Comparison of ENCODE assay signal across 9 cellular contexts in genomic region chr12:121391619-121392324, GRCh38. TPM values are rescaled to one million over a fixed set of nuclear protein-coding genes. Genes with fewer than 3 reads are reported as not detected.
DNase-seq lines count a peak whose midpoint lies in the region; ATAC-seq and TF ChIP-seq lines count a peak whose summit lies in the region.
"Had no signal": no experiment of that assay in that cellular context is flagged by ENCODE, and none has a peak within 500 bp of the region (broad histone marks: within the 10 kb centered on the region; RNA-seq: fewer than 3 reads in every experiment).

No MANE protein-coding gene starts in this region.

- no peaks in the 10 kb centered on the region for H3K36me3 ChIP-seq in CD8-positive, alpha-beta T cell (ENCODE audit: insufficient read depth, low read length)

- POLR2A ChIA-PET in CD8-positive, alpha-beta T cell (lab: Charles Lee) = interaction anchor here (1.5 kb wide), 1 partner anchor 9 kb away, joined by 13 read pairs; the partner anchor contains the start of gene RNF34

- H3K4me3 ChIP-seq in CD8-positive, alpha-beta T cell (ENCODE audit: low read depth, low read length) = no peak overlapping the region

- no peak for DNase-seq in CD8-positive, alpha-beta T cell
- peak; percentile 17 for DNase-seq in M059J (ENCODE audit: low read depth)
- DNase-seq in natural killer cell treated with Interleukin-12 subunit alpha and Interleukin-12 subunit beta and Interleukin-15 and Interleukin-18, amount 100 ng/mL, for 72 hours (ENCODE audit: low spot score) = peak; percentile 79

- H3K4me3 Mint-ChIP-seq in CD8-positive, alpha-beta T cell = peak overlapping the region; percentile 20
- H3K4me3 Mint-ChIP-seq in activated naive CD8-positive, alpha-beta T cell = peak overlapping the region; percentile 41
- peak overlapping the region; percentile 64 for H3K4me3 Mint-ChIP-seq in natural killer cell treated with Interleukin-12 subunit alpha and Interleukin-12 subunit beta and Interleukin-15 and Interleukin-18, amount 100 ng/mL, for 72 hours

- no peak overlapping the region for H3K27ac ChIP-seq in CD8-positive, alpha-beta T cell (ENCODE audit: low read depth, low read length)

- no peaks in the 10 kb centered on the region for H3K9me3 Mint-ChIP-seq in CD8-positive, alpha-beta T cell
- no peaks in the 10 kb centered on the region for H3K9me3 Mint-ChIP-seq in activated naive CD8-positive, alpha-beta T cell (ENCODE audit: low read depth)
- H3K9me3 Mint-ChIP-seq in natural killer cell treated with Interleukin-12 subunit alpha and Interleukin-12 subunit beta and Interleukin-15 and Interleukin-18, amount 100 ng/mL, for 72 hours = no peaks in the 10 kb centered on the region
- H3K9me3 Mint-ChIP-seq: brain had no signal

- no peaks in the 10 kb centered on the region for H3K4me1 ChIP-seq in CD8-positive, alpha-beta T cell (ENCODE audit: insufficient read depth, low read length)

- no peaks in the 10 kb centered on the region for H3K9me3 ChIP-seq in CD8-positive, alpha-beta T cell (ENCODE audit: low read length)

- intact Hi-C loops in CD8-positive, alpha-beta T cell (cut with DNase I, micrococcal nuclease) = no loop called here

- H3K4me1 Mint-ChIP-seq in CD8-positive, alpha-beta T cell (ENCODE audit: low read depth) = peaks cover 7% of the 10 kb centered on the region
- peaks cover 9% of the 10 kb centered on the region for H3K4me1 Mint-ChIP-seq in activated naive CD8-positive, alpha-beta T cell (ENCODE audit: low read depth)
- H3K4me1 Mint-ChIP-seq in natural killer cell treated with Interleukin-12 subunit alpha and Interleukin-12 subunit beta and Interleukin-15 and Interleukin-18, amount 100 ng/mL, for 72 hours (ENCODE audit: low read depth in 2 of 2) = peaks cover 16 to 18% of the 10 kb centered on the region in 2 donors

- H3K36me3 Mint-ChIP-seq in CD8-positive, alpha-beta T cell = no peaks in the 10 kb centered on the region
- no peaks in the 10 kb centered on the region for H3K36me3 Mint-ChIP-seq in activated naive CD8-positive, alpha-beta T cell
- H3K36me3 Mint-ChIP-seq in natural killer cell treated with Interleukin-12 subunit alpha and Interleukin-12 subunit beta and Interleukin-15 and Interleukin-18, amount 100 ng/mL, for 72 hours = no peaks in the 10 kb centered on the region
- H3K36me3 Mint-ChIP-seq: brain had no signal

- ATAC-seq in CD8-positive, alpha-beta T cell = no peak
- peak; percentile 87 to 92 for ATAC-seq in natural killer cell treated with Interleukin-12 subunit alpha and Interleukin-12 subunit beta and Interleukin-15 and Interleukin-18, amount 100 ng/mL, for 72 hours
- ATAC-seq in HG03457 (IDR thresholded peaks at IDR 0.05; ENCODE audit: unreplicated experiment) (no peak), HG03460 (IDR thresholded peaks at IDR 0.05; ENCODE audit: unreplicated experiment) (no peak), GM18868 (IDR thresholded peaks at IDR 0.05; ENCODE audit: unreplicated experiment) (no peak), HG03025 (IDR thresholded peaks at IDR 0.05; ENCODE audit: low FRiP score, unreplicated experiment) (no peak)

- no peaks in the 10 kb centered on the region for H3K27me3 Mint-ChIP-seq in CD8-positive, alpha-beta T cell (ENCODE audit: low read depth)
- H3K27me3 Mint-ChIP-seq in activated naive CD8-positive, alpha-beta T cell = no peaks in the 10 kb centered on the region
- H3K27me3 Mint-ChIP-seq in natural killer cell treated with Interleukin-12 subunit alpha and Interleukin-12 subunit beta and Interleukin-15 and Interleukin-18, amount 100 ng/mL, for 72 hours = no peaks in the 10 kb centered on the region

- CTCF ChIA-PET in CD8-positive, alpha-beta T cell (lab: Charles Lee) = interaction anchor here (1.2 kb wide), 1 partner anchor 21 kb away, joined by 3 read pairs; no protein-coding TSS in a partner anchor

- no peak for TF ChIP-seq CTCF in CD8-positive, alpha-beta T cell (IDR thresholded peaks at IDR 0.05)

- H3K27me3 ChIP-seq in CD8-positive, alpha-beta T cell (ENCODE audit: insufficient read depth, low read length) = no peaks in the 10 kb centered on the region

- no peak overlapping the region for H3K27ac Mint-ChIP-seq in CD8-positive, alpha-beta T cell
- H3K27ac Mint-ChIP-seq in activated naive CD8-positive, alpha-beta T cell = no peak overlapping the region
- peak overlapping the region; percentile 76 to 92 for H3K27ac Mint-ChIP-seq in natural killer cell treated with Interleukin-12 subunit alpha and Interleukin-12 subunit beta and Interleukin-15 and Interleukin-18, amount 100 ng/mL, for 72 hours
- H3K27ac Mint-ChIP-seq: brain had no signal

RNA-seq across cellular contexts. Expression of gene RNF34, which starts 8.1 kb away (rescaled TPM):
- total RNA-seq in CD8-positive, alpha-beta T cell = 10 to 100 TPM; 46.8 to 51.3 TPM
- 57.1 and 64.0 TPM in 2 replicates for total RNA-seq in M059J (2014; rRNA removed; shearing (Covaris generic))
- 100 to 1,000 TPM in 1 of 2 donors, 10 to 100 TPM in 1; 85.4 to 149 TPM for total RNA-seq in natural killer cell treated with Interleukin-12 subunit alpha and Interleukin-12 subunit beta and Interleukin-15 and Interleukin-18, amount 100 ng/mL, for 72 hours

RNA-seq across cellular contexts. Expression of gene ANAPC5, which starts 39.6 kb away (rescaled TPM):
- 100 to 1,000 TPM in 1 of 2 experiments, 10 to 100 TPM in 1; 96.5 to 106 TPM for total RNA-seq in CD8-positive, alpha-beta T cell
- total RNA-seq in M059J (2014; rRNA removed; shearing (Covaris generic)) = 143 and 169 TPM in 2 replicates
- total RNA-seq in natural killer cell treated with Interleukin-12 subunit alpha and Interleukin-12 subunit beta and Interleukin-15 and Interleukin-18, amount 100 ng/mL, for 72 hours = 100 to 1,000 TPM; 130 to 229 TPM

Comparison
In these comparisons a context has a peak if more than half of its experiments do, and no peak if none do; other contexts are left out.
1. ATAC-seq: peak in natural killer cell treated with Interleukin-12 subunit alpha and Interleukin-12 subunit beta and Interleukin-15 and Interleukin-18, amount 100 ng/mL, for 72 hours (2 of 2); none in CD8-positive, alpha-beta T cell (single experiment), HG03457 (single experiment), HG03460 (single experiment), GM18868 (single experiment) and HG03025 (single experiment).
2. DNase-seq: peak in M059J (single experiment) and natural killer cell treated with Interleukin-12 subunit alpha and Interleukin-12 subunit beta and Interleukin-15 and Interleukin-18, amount 100 ng/mL, for 72 hours (single experiment); none in CD8-positive, alpha-beta T cell (0 of 7).
3. H3K27ac Mint-ChIP-seq: peak in natural killer cell treated with Interleukin-12 subunit alpha and Interleukin-12 subunit beta and Interleukin-15 and Interleukin-18, amount 100 ng/mL, for 72 hours (2 of 2); none in CD8-positive, alpha-beta T cell (single experiment) and activated naive CD8-positive, alpha-beta T cell (single experiment).
4. Peak in every context shown above with its lines, with median percentiles within 50 percentile points of each other: H3K4me3 Mint-ChIP-seq.